36 cellular contexts compared by ENCODE assay signal in the genomic region with DNA sequence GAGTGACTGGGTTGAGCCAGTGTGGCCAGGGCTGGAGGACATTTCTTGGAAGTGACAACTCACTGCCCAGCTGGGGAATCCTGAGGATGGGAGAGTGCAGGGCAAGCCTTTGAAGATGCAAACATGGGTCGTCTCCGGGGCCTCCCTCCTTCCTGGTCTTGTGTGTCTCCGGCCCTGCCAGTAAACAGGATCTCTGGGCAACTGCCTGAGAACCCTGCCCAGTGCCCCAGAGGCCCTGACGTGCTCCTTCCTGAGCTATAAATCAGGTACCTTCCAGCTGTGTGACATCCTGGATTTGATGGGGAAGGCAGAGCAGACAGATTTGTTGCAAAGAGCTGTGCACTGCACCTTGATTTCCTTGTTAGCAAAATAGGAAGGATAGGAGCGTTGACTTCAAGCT. TPM values are rescaled to one million over a fixed set of nuclear protein-coding genes. Genes with fewer than 3 reads are reported as not detected.
"Had no signal": no experiment of that assay in that cellular context is flagged by ENCODE, and none has a peak within 500 bp of the region (broad histone marks: within the 10 kb centered on the region; RNA-seq: fewer than 3 reads in every experiment).

No MANE protein-coding gene starts in this region.

- H3K4me3 ChIP-seq: left lung, lung, mucosa of descending colon, ovary, right atrium auricular region, right lobe of liver, smooth muscle cell, stomach, testis, thyroid gland, transverse colon, upper lobe of left lung, vagina had no signal

- H3K36me3 ChIP-seq: left lung, neutrophil, ovary, right atrium auricular region, right lobe of liver, stomach, thyroid gland, transverse colon, upper lobe of left lung, vagina had no signal

- H3K4me1 ChIP-seq: left lung, right atrium auricular region, right lobe of liver, stomach, testis, thyroid gland, transverse colon, upper lobe of left lung, vagina had no signal

- H3K4me2 ChIP-seq: smooth muscle cell had no signal

- H3K9me3 ChIP-seq: mucosa of descending colon, neutrophil, right atrium auricular region, right lobe of liver, testis, thyroid gland had no signal

- DNase-seq: hippocampal formation; kidney glomerular epithelial cell; left cardiac atrium; left lung; midbrain; mucosa of descending colon; naive thymus-derived CD4-positive, alpha-beta T cell; occipital lobe; ovary; right lobe of liver; stimulated activated CD4-positive, alpha-beta T cell treated with anti-CD3 and anti-CD28 coated beads, Interleukin-15, amount 100 ng/mL, for 24 hours; stimulated activated CD4-positive, alpha-beta T cell treated with anti-CD3 and anti-CD28 coated beads, Interleukin-2, amount 100 ng/mL, for 24 hours; stimulated activated CD4-positive, alpha-beta T cell treated with anti-CD3 and anti-CD28 coated beads, Interleukin-4, amount 100 ng/mL, for 1 hour; stimulated activated naive B cell treated with anti-CD40 and anti-IgM and Interleukin-4, amounts not matched to agents 10 μg/mL and 1 μg/mL and 100 μg/mL, for 72 hours; stimulated activated naive CD8-positive, alpha-beta T cell treated with anti-CD3 and anti-CD28 coated beads, Interleukin-15, Interleukin-2, amounts not matched to agents 100 U/mL and 50 U/mL, for 24 hours; stomach; testis; thyroid gland; transverse colon; upper lobe of left lung had no signal

- H3K27ac Mint-ChIP-seq: naive thymus-derived CD4-positive, alpha-beta T cell; natural killer cell treated with Interleukin-12 subunit alpha and Interleukin-12 subunit beta and Interleukin-15 and Interleukin-18, amount 100 ng/mL, for 72 hours; progenitor cell of endocrine pancreas; stimulated activated naive B cell treated with anti-CD40 and anti-IgM and Interleukin-4, amounts not matched to agents 10 μg/mL and 1 μg/mL and 100 μg/mL, for 72 hours had no signal

- H3K36me3 Mint-ChIP-seq: naive thymus-derived CD4-positive, alpha-beta T cell; stimulated activated naive B cell treated with anti-CD40 and anti-IgM and Interleukin-4, amounts not matched to agents 10 μg/mL and 1 μg/mL and 100 μg/mL, for 72 hours had no signal

- H3K27ac ChIP-seq: left lung, neutrophil, ovary, right atrium auricular region, right lobe of liver, stomach, testis, thyroid gland, transverse colon, upper lobe of left lung, vagina had no signal

- H3K4me1 Mint-ChIP-seq: naive thymus-derived CD4-positive, alpha-beta T cell; stimulated activated naive B cell treated with anti-CD40 and anti-IgM and Interleukin-4, amounts not matched to agents 10 μg/mL and 1 μg/mL and 100 μg/mL, for 72 hours had no signal

- H3K27me3 ChIP-seq: ovary, right atrium auricular region, right lobe of liver, testis, thyroid gland, upper lobe of left lung, vagina had no signal

- ATAC-seq: left cardiac atrium; left lung; mucosa of descending colon; naive thymus-derived CD4-positive, alpha-beta T cell; natural killer cell treated with Interleukin-12 subunit alpha and Interleukin-12 subunit beta and Interleukin-15 and Interleukin-18, amount 100 ng/mL, for 72 hours; right lobe of liver; stimulated activated naive B cell treated with anti-CD40 and anti-IgM and Interleukin-4, amounts not matched to agents 10 μg/mL and 1 μg/mL and 100 μg/mL, for 72 hours; stimulated activated naive CD8-positive, alpha-beta T cell treated with anti-CD3 and anti-CD28 coated beads, Interleukin-15, Interleukin-2, amounts not matched to agents 100 U/mL and 50 U/mL, for 24 hours had no signal

- H3K4me3 Mint-ChIP-seq: naive thymus-derived CD4-positive, alpha-beta T cell; natural killer cell treated with Interleukin-12 subunit alpha and Interleukin-12 subunit beta and Interleukin-15 and Interleukin-18, amount 100 ng/mL, for 72 hours; neural crest cell; stimulated activated naive B cell treated with anti-CD40 and anti-IgM and Interleukin-4, amounts not matched to agents 10 μg/mL and 1 μg/mL and 100 μg/mL, for 72 hours had no signal

RNA-seq across cellular contexts. Expression of a gene that starts 12.9 kb away (rescaled TPM):
- total RNA-seq: liver; myocyte; naive thymus-derived CD4-positive, alpha-beta T cell; progenitor cell of endocrine pancreas; renal cortical epithelial cell; smooth muscle cell; transverse colon; vagina had no signal
- polyA plus RNA-seq: keratinocyte; liver; naive thymus-derived CD4-positive, alpha-beta T cell; smooth muscle cell had no signal

RNA-seq across cellular contexts. Expression of a gene that starts 52.6 kb away (rescaled TPM):
- total RNA-seq: left cardiac atrium; left lung; liver; lung; mesenteric fat pad; mucosa of descending colon; myocyte; naive thymus-derived CD4-positive, alpha-beta T cell; natural killer cell treated with Interleukin-12 subunit alpha and Interleukin-12 subunit beta and Interleukin-15 and Interleukin-18, amount 100 ng/mL, for 72 hours; ovary; progenitor cell of endocrine pancreas; pulmonary artery endothelial cell; renal cortical epithelial cell; right atrium auricular region; right lobe of liver; skeletal muscle tissue; smooth muscle cell; stomach; thyroid gland; transverse colon; upper lobe of left lung; urinary bladder; vagina had no signal
- polyA plus RNA-seq: keratinocyte; liver; lung; naive thymus-derived CD4-positive, alpha-beta T cell; ovary; smooth muscle cell; stomach; urinary bladder had no signal
